Comparison of ENCODE assay signal across 21 cellular contexts in the genomic region with DNA sequence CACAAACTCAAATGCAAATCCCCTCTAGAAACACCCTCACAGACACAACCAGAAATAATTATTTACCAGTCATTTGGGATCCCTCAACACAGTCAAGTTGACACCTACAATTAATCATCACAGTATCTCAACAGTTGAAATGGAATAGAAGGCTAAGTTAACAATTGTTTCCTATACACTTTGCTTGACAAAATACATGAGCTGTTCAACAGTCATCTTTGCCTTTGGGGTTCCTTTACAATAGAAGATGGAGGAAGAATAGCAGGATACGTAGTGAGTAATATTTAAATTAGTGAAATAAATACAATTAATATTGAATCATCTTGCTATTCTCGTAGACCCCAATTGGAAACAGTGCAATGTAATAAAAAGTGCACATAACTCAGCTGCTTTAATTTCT.
DNase-seq lines count a peak whose midpoint lies in the region; ATAC-seq, FAIRE-seq and TF ChIP-seq lines count a peak whose summit lies in the region.
"Had no signal": no experiment of that assay in that cellular context is flagged by ENCODE, and none has a peak within 500 bp of the region (broad histone marks: within the 10 kb centered on the region; RNA-seq: fewer than 3 reads in every experiment).

No MANE protein-coding gene starts in this region.

- intact Hi-C loops in endothelial cell of umbilical vein (cut with micrococcal nuclease): no loop called here

- no peak overlapping the region for H3K4me3 ChIP-seq in endothelial cell of umbilical vein (replicated peaks in 1 of 3; ENCODE audit: insufficient read depth in 1 of 3, low read depth in 1 of 3, low read length in 3 of 3)
- H3K4me3 ChIP-seq in H7 (ENCODE audit: insufficient read depth, low read depth, low read length): no peak overlapping the region
- H3K4me3 ChIP-seq: A549; BLaER1 treated with 17β-estradiol and CSF1 and Interleukin-3, amounts not matched to agents 10 nM and 100 nM; GM12878 had no signal

- no peak overlapping the region for H3K9ac ChIP-seq in endothelial cell of umbilical vein (replicated peaks; ENCODE audit: extremely low read depth, insufficient read depth, low read length)
- H3K9ac ChIP-seq: BLaER1 treated with 17β-estradiol and CSF1 and Interleukin-3, amounts not matched to agents 10 nM and 100 nM had no signal

- TF ChIP-seq CTCF in endothelial cell of umbilical vein (IDR thresholded peaks at IDR 0.05; ENCODE audit: extremely low read depth in 1 of 2, insufficient read depth in 1 of 2, low read depth in 1 of 2, low read length in 2 of 2) (no peak), foreskin keratinocyte (conservative IDR thresholded peaks at IDR 0.05) (no peak)

- DNase-seq in ELR (ENCODE audit: low read depth) (peak; percentile 33), endothelial cell of umbilical vein (ENCODE audit: low read depth, low spot score) (peak; percentile 37), foreskin keratinocyte (peak; percentile 37 to 78), SIG-M5 (lab: John Stamatoyannopoulos, UW) (no peak), H7 (no peak), GM19240 (ENCODE audit: insufficient read length, low spot score) (no peak)
- DNase-seq: AML-193; Caco-2; Calu3; CD4-positive, alpha-beta T cell; CD8-positive, alpha-beta T cell; DMS79 treated with DMSO at 0.1 percent for 48 hours; GDM1 had no signal

- ATAC-seq in foreskin keratinocyte: peak; percentile 96
- ATAC-seq: A549; CD8-positive, alpha-beta T cell; GM12878 had no signal

- POLR2A ChIA-PET in endothelial cell of umbilical vein (lab: Charles Lee): no interaction called here

- BruUV-seq in endothelial cell of umbilical vein (replicated peaks; lab: Mats Ljungman, UMichigan): no TSS peak

- no peaks in the 10 kb centered on the region for H4K20me1 ChIP-seq in endothelial cell of umbilical vein (replicated peaks; ENCODE audit: control insufficient read depth, extremely low read depth, insufficient read depth, low read length)
- H4K20me1 ChIP-seq: BLaER1 treated with 17β-estradiol and CSF1 and Interleukin-3, amounts not matched to agents 10 nM and 100 nM had no signal

- H3K36me3 ChIP-seq in endothelial cell of umbilical vein (ENCODE audit: control insufficient read depth in 2 of 2, extremely low read depth in 1 of 2, insufficient read depth in 2 of 2, low read length in 2 of 2): no peaks in the 10 kb centered on the region
- H3K36me3 ChIP-seq in H7 (replicated peaks; ENCODE audit: control insufficient read depth, insufficient read depth, low read length): no peaks in the 10 kb centered on the region
- H3K36me3 ChIP-seq: BLaER1 treated with 17β-estradiol and CSF1 and Interleukin-3, amounts not matched to agents 10 nM and 100 nM had no signal

- dilution Hi-C loops in endothelial cell of umbilical vein (cut with MboI; ENCODE audit: extremely low pct_ligation_motif_present, low sequenced_read_pairs): no loop called here

- no peak overlapping the region for H2AFZ ChIP-seq in endothelial cell of umbilical vein (ENCODE audit: low read depth, low read length)

- CTCF ChIA-PET in endothelial cell of umbilical vein (lab: Charles Lee): interaction anchor here (1.2 kb wide), 1 partner anchor 9 kb away, joined by 3 read pairs; no protein-coding TSS in a partner anchor

- H3K79me2 ChIP-seq in endothelial cell of umbilical vein (ENCODE audit: control insufficient read depth, insufficient read depth, low read length): no peaks in the 10 kb centered on the region

- H3K27me3 ChIP-seq in endothelial cell of umbilical vein (ENCODE audit: control insufficient read depth in 2 of 2, insufficient read depth in 2 of 2, low read length in 2 of 2) (no peaks in the 10 kb centered on the region), foreskin keratinocyte (no peaks in the 10 kb centered on the region), H7 (ENCODE audit: control insufficient read depth, insufficient read depth, low read length) (no peaks in the 10 kb centered on the region)
- H3K27me3 ChIP-seq: BLaER1 treated with 17β-estradiol and CSF1 and Interleukin-3, amounts not matched to agents 10 nM and 100 nM had no signal

- FAIRE-seq in endothelial cell of umbilical vein (lab: Jason Lieb, UNC): no peak
- FAIRE-seq: A549, D721Med, GM12878, GM12892, GM18507 had no signal

- no peak for TF ChIP-seq POLR2A in endothelial cell of umbilical vein (IDR thresholded peaks at IDR 0.05; ENCODE audit: low read depth, low read length)

- H3K9me1 ChIP-seq in endothelial cell of umbilical vein (replicated peaks; ENCODE audit: control insufficient read depth, extremely low read depth, insufficient read depth, low read length): no peaks in the 10 kb centered on the region

- H3K4me1 ChIP-seq in endothelial cell of umbilical vein (ENCODE audit: control insufficient read depth, extremely low read depth, insufficient read depth, low read length) (peaks cover 3% of the 10 kb centered on the region), foreskin keratinocyte (peaks cover 24% of the 10 kb centered on the region)
- H3K4me1 ChIP-seq: A549; BLaER1 treated with 17β-estradiol and CSF1 and Interleukin-3, amounts not matched to agents 10 nM and 100 nM had no signal

- H3K27ac ChIP-seq in endothelial cell of umbilical vein (ENCODE audit: insufficient read depth, low read depth, low read length) (no peak overlapping the region), foreskin keratinocyte (no peak overlapping the region)
- H3K27ac ChIP-seq: 22Rv1; A549; BLaER1 treated with 17β-estradiol and CSF1 and Interleukin-3, amounts not matched to agents 10 nM and 100 nM; C4-2B had no signal

- H3K4me2 ChIP-seq in endothelial cell of umbilical vein (ENCODE audit: insufficient read depth, low read length): no peak overlapping the region
- H3K4me2 ChIP-seq: A549; BLaER1 treated with 17β-estradiol and CSF1 and Interleukin-3, amounts not matched to agents 10 nM and 100 nM had no signal

- no peaks in the 10 kb centered on the region for H3K9me3 ChIP-seq in endothelial cell of umbilical vein (replicated peaks; ENCODE audit: control insufficient read depth, insufficient read depth, low read length)
- H3K9me3 ChIP-seq: A549; BLaER1 treated with 17β-estradiol and CSF1 and Interleukin-3, amounts not matched to agents 10 nM and 100 nM; Caco-2 had no signal

TF ChIP-seq in endothelial cell of umbilical vein, 7 proteins besides CTCF, POLR2A, EP300 and RAD21:
- TF ChIP-seq GATA2 (IDR thresholded peaks at IDR 0.05; ENCODE audit: insufficient read depth, insufficient read length, low read depth, low read length): no peak
- TF ChIP-seq FOS (IDR thresholded peaks at IDR 0.05; ENCODE audit: borderline replicate concordance, insufficient read depth, low read length): peak; percentile 64

Comparison
In these comparisons a context has a peak if more than half of its experiments do, and no peak if none do; other contexts are left out.
1. DNase-seq: peak in ELR (single experiment), endothelial cell of umbilical vein (single experiment) and foreskin keratinocyte (2 of 2); none in SIG-M5 (single experiment), H7 (single experiment) and GM19240 (single experiment).